In genomic region chr17:27339836-27340550, GRCh38 we compare ENCODE assay signal across 12 cellular contexts. TPM values are rescaled to one million over a fixed set of nuclear protein-coding genes. Genes with fewer than 3 reads are reported as not detected.
DNase-seq lines count a peak whose midpoint lies in the region; TF ChIP-seq lines count a peak whose summit lies in the region.
"Had no signal": no experiment of that assay in that cellular context is flagged by ENCODE, and none has a peak within 500 bp of the region (broad histone marks: within the 10 kb centered on the region; RNA-seq: fewer than 3 reads in every experiment).

No MANE protein-coding gene starts in this region.

- no peak overlapping the region for H3K4me3 ChIP-seq in brain microvascular endothelial cell (ENCODE audit: low read depth, low read length)
- H3K4me3 ChIP-seq: right atrium auricular region had no signal

- no peak overlapping the region for H3K27ac Mint-ChIP-seq in nephron progenitor cell

- H3K4me1 Mint-ChIP-seq in nephron progenitor cell: peaks cover 24% of the 10 kb centered on the region

- no peaks in the 10 kb centered on the region for H3K36me3 Mint-ChIP-seq in nephron progenitor cell (ENCODE audit: low read depth)

- TF ChIP-seq CTCF in brain microvascular endothelial cell (IDR thresholded peaks at IDR 0.05; ENCODE audit: low read depth, low read length, missing control alignments): no peak
- TF ChIP-seq CTCF in nephron progenitor cell (IDR thresholded peaks at IDR 0.05): no peak

- in situ Hi-C loops in ACHN (cut with HindIII; ENCODE audit: low pct_ligation_motif_present, low pct_unique_long_range_greater_than_20kb, low sequenced_read_pairs): loop anchor here (25.0 kb wide), 2 partner anchors 103 to 222 kb away; no protein-coding TSS in a partner anchor
- in situ Hi-C loops in brain microvascular endothelial cell (cut with HindIII; ENCODE audit: low pct_ligation_motif_present, low sequenced_read_pairs): loop anchor here (25.0 kb wide), 1 partner anchor 103 kb away; no protein-coding TSS in a partner anchor

- H3K36me3 ChIP-seq in brain microvascular endothelial cell (replicated peaks): no peaks in the 10 kb centered on the region
- H3K36me3 ChIP-seq: right atrium auricular region had no signal

- H3K27ac ChIP-seq in brain microvascular endothelial cell: no peak overlapping the region

- no peak overlapping the region for H3K4me3 Mint-ChIP-seq in nephron progenitor cell
- H3K4me3 Mint-ChIP-seq: activated T-helper 1 cell treated with anti-CD3 and anti-CD28 coated beads, Interleukin-12 subunit alpha, Interleukin-12 subunit beta, Interleukin-2, Interleukin-4 antibody, amounts not matched to agents 30 ng/mL and 10 ng/mL and 1 ng/mL, durations not matched to agents 14 hours and 24 hours and 36 hours had no signal

- H3K27me3 ChIP-seq in brain microvascular endothelial cell (replicated peaks): no peaks in the 10 kb centered on the region
- H3K27me3 ChIP-seq: right atrium auricular region had no signal

- H3K9me3 Mint-ChIP-seq in nephron progenitor cell: no peaks in the 10 kb centered on the region
- H3K9me3 Mint-ChIP-seq: activated T-helper 1 cell treated with anti-CD3 and anti-CD28 coated beads, Interleukin-12 subunit alpha, Interleukin-12 subunit beta, Interleukin-2, Interleukin-4 antibody, amounts not matched to agents 30 ng/mL and 10 ng/mL and 1 ng/mL, durations not matched to agents 14 hours and 24 hours and 36 hours had no signal

- DNase-seq in ACHN: peak; percentile 55
- peak; percentile 38 for DNase-seq in H4 (ENCODE audit: low spot score)
- DNase-seq in T1000 (lab: John Stamatoyannopoulos, UW): peak; percentile 36
- DNase-seq in glomerular visceral epithelial cell (ENCODE audit: extremely low spot score): peak; percentile 40
- DNase-seq in DMS114 treated with DMSO at 0.1 percent for 48 hours (lab: John Stamatoyannopoulos, UW; ENCODE audit: unreplicated experiment): no peak
- no peak for DNase-seq in brain microvascular endothelial cell
- no peak for DNase-seq in nephron progenitor cell
- DNase-seq in iPS-NIHi7 (ENCODE audit: extremely low spot score): no peak
- DNase-seq: COR-L47, NCI-H1105 treated with DMSO at 0.1 percent for 48 hours had no signal

- H3K27me3 Mint-ChIP-seq in nephron progenitor cell (ENCODE audit: low read depth, poor library complexity): no peaks in the 10 kb centered on the region

RNA-seq across cellular contexts. Expression of gene WSB1, which starts 46.1 kb away (rescaled TPM):
- 31.3 and 47.7 TPM in 2 replicates for total RNA-seq in H4 (2014; rRNA removed; shearing (Covaris generic))

Comparison
In these comparisons a context has a peak if more than half of its experiments do, and no peak if none do; other contexts are left out.
1. DNase-seq: peak in ACHN (single experiment), H4 (single experiment), T1000 (single experiment) and glomerular visceral epithelial cell (single experiment); none in DMS114 treated with DMSO at 0.1 percent for 48 hours (single experiment), brain microvascular endothelial cell (single experiment), nephron progenitor cell (single experiment) and iPS-NIHi7 (single experiment).